In the genomic region with DNA sequence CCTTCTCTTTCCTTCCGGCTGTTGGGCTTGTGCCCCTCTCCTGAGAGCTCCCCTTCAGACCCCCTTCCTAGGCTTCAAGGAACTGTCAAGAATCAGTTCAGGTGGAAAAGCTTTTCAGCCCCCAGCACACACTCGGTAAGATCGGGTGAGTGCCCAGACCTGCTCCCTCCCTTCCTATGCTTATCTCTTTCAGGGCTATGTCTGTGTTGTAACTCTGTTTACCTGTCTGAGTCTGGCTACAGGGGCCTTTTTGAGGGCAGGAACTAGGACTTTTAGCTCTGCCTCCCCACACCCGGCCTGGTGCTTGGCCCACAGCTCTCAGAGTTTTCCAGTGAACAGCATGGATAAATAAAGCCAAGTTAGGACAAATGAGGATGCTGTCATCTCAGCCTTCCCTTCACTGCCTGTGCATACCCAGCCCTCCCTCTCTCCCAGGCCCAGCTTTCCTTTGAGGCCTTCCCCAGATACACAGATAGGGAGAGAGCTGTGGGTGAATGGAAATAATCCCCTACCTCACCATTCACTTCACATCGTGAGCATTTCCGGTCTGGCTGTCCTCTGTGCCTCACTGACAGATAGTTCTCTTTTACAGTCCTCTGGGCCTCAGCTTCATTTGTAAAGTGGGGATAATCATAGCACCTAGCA, we compare ENCODE assay signal across 1 cellular context.
TF ChIP-seq lines count a peak whose summit lies in the region.

No MANE protein-coding gene starts in this region.

TF ChIP-seq in HepG2, 621 proteins besides CTCF, POLR2A, EP300 and RAD21 (continued from another document and continues in another):
- TF ChIP-seq ZFP82 (CRISPR knock-in tag; IDR thresholded peaks at IDR 0.05; ENCODE audit: borderline replicate concordance) (no peak), HOXA7 (CRISPR knock-in tag; IDR thresholded peaks at IDR 0.05) (no peak), ZNF17 (CRISPR knock-in tag; IDR thresholded peaks at IDR 0.05) (no peak), ZNF652 (CRISPR knock-in tag; IDR thresholded peaks at IDR 0.05; ENCODE audit: borderline replicate concordance, low read depth) (peak; percentile 55; the same call in 1 of the 2 replicates), ZBTB33 (CRISPR knock-in tag; IDR thresholded peaks at IDR 0.05) (0 out of 2 replicates have a peak, but pooled peaks have one; percentile 16), RXRA (CRISPR knock-in tag; IDR thresholded peaks at IDR 0.05) (peak; percentile 80; the same call in 1 of the 2 replicates), SMAD9 (CRISPR knock-in tag; IDR thresholded peaks at IDR 0.05) (no peak), ZNF83 (CRISPR knock-in tag; IDR thresholded peaks at IDR 0.05; ENCODE audit: borderline replicate concordance) (peak; percentile 68; the same call in 1 of the 2 replicates), PAX8 (CRISPR knock-in tag; IDR thresholded peaks at IDR 0.05; ENCODE audit: borderline replicate concordance) (0 out of 2 replicates have a peak, but pooled peaks have one; percentile 21), PCBP2 (optimal IDR thresholded peaks at IDR 0.05; ENCODE audit: low read depth, low read length, poor library complexity, severe bottlenecking) (no peak), ZNF776 (CRISPR knock-in tag; IDR thresholded peaks at IDR 0.05) (no peak), NONO (IDR thresholded peaks at IDR 0.05) (no peak), NONO (CRISPR knock-in tag; conservative IDR thresholded peaks at IDR 0.05) (no peak), TOE1 (CRISPR knock-in tag; IDR thresholded peaks at IDR 0.05) (no peak), KLF11 (CRISPR knock-in tag; IDR thresholded peaks at IDR 0.05) (peak; percentile 68; the same call in 1 of the 2 replicates), ZXDC (CRISPR knock-in tag; IDR thresholded peaks at IDR 0.05) (no peak), MTA3 (CRISPR knock-in tag; IDR thresholded peaks at IDR 0.05) (no peak), PRDM15 (CRISPR knock-in tag; IDR thresholded peaks at IDR 0.05) (no peak), ZSCAN21 (CRISPR knock-in tag; IDR thresholded peaks at IDR 0.05; ENCODE audit: borderline replicate concordance) (0 out of 2 replicates have a peak, but pooled peaks have one; percentile 77), CBX1 (IDR thresholded peaks at IDR 0.05; ENCODE audit: low read depth) (no peak), SYNCRIP (IDR thresholded peaks at IDR 0.05; ENCODE audit: insufficient read depth, low read depth, low read length) (no peak), RARG (CRISPR knock-in tag; IDR thresholded peaks at IDR 0.05; ENCODE audit: low read depth) (no peak), ZNF724P (CRISPR knock-in tag; IDR thresholded peaks at IDR 0.05; ENCODE audit: borderline replicate concordance) (peak; percentile 55; the same call in 1 of the 2 replicates), MXI1 (IDR thresholded peaks at IDR 0.05; ENCODE audit: borderline replicate concordance, low read depth, low read length) (no peak), BATF2 (CRISPR knock-in tag; IDR thresholded peaks at IDR 0.05) (no peak), HNRNPUL1 (IDR thresholded peaks at IDR 0.05; ENCODE audit: low read depth, low read length) (no peak), SPEN (CRISPR knock-in tag; IDR thresholded peaks at IDR 0.05; ENCODE audit: low read depth) (peak; percentile 72), ZMAT3 (CRISPR knock-in tag; conservative IDR thresholded peaks at IDR 0.05) (0 out of 2 replicates have a peak, but pooled peaks have one; percentile 33), SETDB1 (CRISPR knock-in tag; IDR thresholded peaks at IDR 0.05; ENCODE audit: borderline replicate concordance) (no peak), POLR2AphosphoS5 (IDR thresholded peaks at IDR 0.05; ENCODE audit: low read depth, low read length) (no peak; the same call in 1 of the 2 replicates), TBP (CRISPR knock-in tag; IDR thresholded peaks at IDR 0.05) (no peak), ZNF891 (CRISPR knock-in tag; IDR thresholded peaks at IDR 0.05) (no peak), EED (CRISPR knock-in tag; IDR thresholded peaks at IDR 0.05) (no peak), JUNB (CRISPR knock-in tag; IDR thresholded peaks at IDR 0.05; ENCODE audit: borderline replicate concordance) (no peak), THAP11 (CRISPR knock-in tag; IDR thresholded peaks at IDR 0.05) (peak; percentile 68), PITX1 (CRISPR knock-in tag; IDR thresholded peaks at IDR 0.05) (peak; percentile 93), NFYB (CRISPR knock-in tag; IDR thresholded peaks at IDR 0.05) (no peak), HDAC1 (CRISPR knock-in tag; IDR thresholded peaks at IDR 0.05) (peak; percentile 77), ADNP (CRISPR knock-in tag; IDR thresholded peaks at IDR 0.05) (0 out of 2 replicates have a peak, but pooled peaks have one; percentile 33), ZNF713 (CRISPR knock-in tag; IDR thresholded peaks at IDR 0.05) (no peak), SRSF9 (IDR thresholded peaks at IDR 0.05; ENCODE audit: borderline replicate concordance, insufficient read depth, low read depth, low read length, poor library complexity, severe bottlenecking) (no peak), HMG20A (CRISPR knock-in tag; IDR thresholded peaks at IDR 0.05; ENCODE audit: borderline replicate concordance) (peak; percentile 76; the same call in 1 of the 2 replicates), ZNF414 (CRISPR knock-in tag; IDR thresholded peaks at IDR 0.05) (no peak; the same call in 1 of the 2 replicates), ZNF552 (CRISPR knock-in tag; IDR thresholded peaks at IDR 0.05; ENCODE audit: borderline replicate concordance) (no peak), ZNF644 (CRISPR knock-in tag; IDR thresholded peaks at IDR 0.05; ENCODE audit: low read depth) (peak; percentile 48; the same call in 1 of the 2 replicates)
- TF ChIP-seq, protein P1, sequence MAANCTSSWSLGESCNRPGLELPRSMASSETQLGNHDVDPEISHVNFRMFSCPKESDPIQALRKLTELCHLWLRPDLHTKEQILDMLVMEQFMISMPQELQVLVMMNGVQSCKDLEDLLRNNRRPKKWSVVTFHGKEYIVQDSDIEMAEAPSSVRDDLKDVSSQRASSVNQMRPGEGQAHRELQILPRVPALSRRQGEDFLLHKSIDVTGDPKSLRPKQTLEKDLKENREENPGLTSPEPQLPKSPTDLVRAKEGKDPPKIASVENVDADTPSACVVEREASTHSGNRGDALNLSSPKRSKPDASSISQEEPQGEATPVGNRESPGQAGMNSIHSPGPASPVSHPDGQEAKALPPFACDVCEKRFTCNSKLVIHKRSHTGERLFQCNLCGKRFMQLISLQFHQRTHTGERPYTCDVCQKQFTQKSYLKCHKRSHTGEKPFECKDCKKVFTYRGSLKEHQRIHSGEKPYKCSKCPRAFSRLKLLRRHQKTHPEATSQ (CRISPR knock-in tag; IDR thresholded peaks at IDR 0.05; ENCODE audit: borderline replicate concordance) = no peak; the same call in 1 of the 2 replicates
- TF ChIP-seq, protein P2, sequence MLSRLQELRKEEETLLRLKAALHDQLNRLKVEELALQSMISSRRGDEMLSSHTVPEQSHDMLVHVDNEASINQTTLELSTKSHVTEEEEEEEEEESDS (CRISPR knock-in tag; IDR thresholded peaks at IDR 0.05; ENCODE audit: borderline replicate concordance) = 0 out of 2 replicates have a peak, but pooled peaks have one; percentile 25
- TF ChIP-seq, protein P3, sequence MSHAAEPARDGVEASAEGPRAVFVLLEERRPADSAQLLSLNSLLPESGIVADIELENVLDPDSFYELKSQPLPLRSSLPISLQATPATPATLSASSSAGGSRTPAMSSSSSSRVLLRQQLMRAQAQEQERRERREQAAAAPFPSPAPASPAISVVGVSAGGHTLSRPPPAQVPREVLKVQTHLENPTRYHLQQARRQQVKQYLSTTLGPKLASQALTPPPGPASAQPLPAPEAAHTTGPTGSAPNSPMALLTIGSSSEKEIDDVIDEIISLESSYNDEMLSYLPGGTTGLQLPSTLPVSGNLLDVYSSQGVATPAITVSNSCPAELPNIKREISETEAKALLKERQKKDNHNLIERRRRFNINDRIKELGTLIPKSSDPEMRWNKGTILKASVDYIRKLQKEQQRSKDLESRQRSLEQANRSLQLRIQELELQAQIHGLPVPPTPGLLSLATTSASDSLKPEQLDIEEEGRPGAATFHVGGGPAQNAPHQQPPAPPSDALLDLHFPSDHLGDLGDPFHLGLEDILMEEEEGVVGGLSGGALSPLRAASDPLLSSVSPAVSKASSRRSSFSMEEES (CRISPR knock-in tag; IDR thresholded peaks at IDR 0.05) = peak; percentile 83
- TF ChIP-seq, protein P4, sequence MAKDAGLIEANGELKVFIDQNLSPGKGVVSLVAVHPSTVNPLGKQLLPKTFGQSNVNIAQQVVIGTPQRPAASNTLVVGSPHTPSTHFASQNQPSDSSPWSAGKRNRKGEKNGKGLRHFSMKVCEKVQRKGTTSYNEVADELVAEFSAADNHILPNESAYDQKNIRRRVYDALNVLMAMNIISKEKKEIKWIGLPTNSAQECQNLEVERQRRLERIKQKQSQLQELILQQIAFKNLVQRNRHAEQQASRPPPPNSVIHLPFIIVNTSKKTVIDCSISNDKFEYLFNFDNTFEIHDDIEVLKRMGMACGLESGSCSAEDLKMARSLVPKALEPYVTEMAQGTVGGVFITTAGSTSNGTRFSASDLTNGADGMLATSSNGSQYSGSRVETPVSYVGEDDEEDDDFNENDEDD (CRISPR knock-in tag; IDR thresholded peaks at IDR 0.05; ENCODE audit: borderline replicate concordance) = no peak; the same call in 1 of the 2 replicates
- TF ChIP-seq, protein P5, sequence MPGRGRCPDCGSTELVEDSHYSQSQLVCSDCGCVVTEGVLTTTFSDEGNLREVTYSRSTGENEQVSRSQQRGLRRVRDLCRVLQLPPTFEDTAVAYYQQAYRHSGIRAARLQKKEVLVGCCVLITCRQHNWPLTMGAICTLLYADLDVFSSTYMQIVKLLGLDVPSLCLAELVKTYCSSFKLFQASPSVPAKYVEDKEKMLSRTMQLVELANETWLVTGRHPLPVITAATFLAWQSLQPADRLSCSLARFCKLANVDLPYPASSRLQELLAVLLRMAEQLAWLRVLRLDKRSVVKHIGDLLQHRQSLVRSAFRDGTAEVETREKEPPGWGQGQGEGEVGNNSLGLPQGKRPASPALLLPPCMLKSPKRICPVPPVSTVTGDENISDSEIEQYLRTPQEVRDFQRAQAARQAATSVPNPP (CRISPR knock-in tag; IDR thresholded peaks at IDR 0.05) = 0 out of 2 replicates have a peak, but pooled peaks have one; percentile 3
